8 cellular contexts compared by ENCODE assay signal in genomic region chr15:93028632-93029612, GRCh38.
DNase-seq lines count a peak whose midpoint lies in the region; ATAC-seq and TF ChIP-seq lines count a peak whose summit lies in the region.

No MANE protein-coding gene starts in this region.

- peaks cover 38% of the 10 kb centered on the region for H3K36me3 Mint-ChIP-seq in CD8-positive, alpha-beta T cell
- peaks cover 23 to 37% of the 10 kb centered on the region in 2 donors for H3K36me3 Mint-ChIP-seq in stimulated activated naive B cell treated with anti-CD40 and anti-IgM and Interleukin-4, amounts not matched to agents 10 μg/mL and 1 μg/mL and 100 μg/mL, for 72 hours

- intact Hi-C loops in CD8-positive, alpha-beta T cell (cut with DNase I, micrococcal nuclease) = no loop called here

- H3K4me3 ChIP-seq in CD8-positive, alpha-beta T cell (ENCODE audit: low read depth, low read length) = no peak overlapping the region

- no peaks in the 10 kb centered on the region for H3K27me3 ChIP-seq in CD8-positive, alpha-beta T cell (ENCODE audit: insufficient read depth, low read length)

- no peaks in the 10 kb centered on the region for H3K9me3 Mint-ChIP-seq in CD8-positive, alpha-beta T cell
- no peaks in the 10 kb centered on the region for H3K9me3 Mint-ChIP-seq in stimulated activated naive B cell treated with anti-CD40 and anti-IgM and Interleukin-4, amounts not matched to agents 10 μg/mL and 1 μg/mL and 100 μg/mL, for 72 hours

- ATAC-seq in CD8-positive, alpha-beta T cell = no peak
- no peak for ATAC-seq in stimulated activated naive B cell treated with anti-CD40 and anti-IgM and Interleukin-4, amounts not matched to agents 10 μg/mL and 1 μg/mL and 100 μg/mL, for 72 hours (replicated peaks)
- no peak for ATAC-seq in HG02885 (IDR thresholded peaks at IDR 0.05; ENCODE audit: poor library complexity, unreplicated experiment)

- peaks cover 28% of the 10 kb centered on the region for H3K36me3 ChIP-seq in CD8-positive, alpha-beta T cell (ENCODE audit: insufficient read depth, low read length)

- H3K4me1 Mint-ChIP-seq in CD8-positive, alpha-beta T cell (ENCODE audit: low read depth) = peaks cover 42% of the 10 kb centered on the region
- H3K4me1 Mint-ChIP-seq in stimulated activated naive B cell treated with anti-CD40 and anti-IgM and Interleukin-4, amounts not matched to agents 10 μg/mL and 1 μg/mL and 100 μg/mL, for 72 hours = peaks cover 28 to 46% of the 10 kb centered on the region in 2 donors

- no peaks in the 10 kb centered on the region for H3K27me3 Mint-ChIP-seq in CD8-positive, alpha-beta T cell (ENCODE audit: low read depth)
- no peaks in the 10 kb centered on the region for H3K27me3 Mint-ChIP-seq in stimulated activated naive B cell treated with anti-CD40 and anti-IgM and Interleukin-4, amounts not matched to agents 10 μg/mL and 1 μg/mL and 100 μg/mL, for 72 hours

- POLR2A ChIA-PET in CD8-positive, alpha-beta T cell (lab: Charles Lee) = interaction anchor here (1.1 kb wide), 2 partner anchors 12 to 220 kb away, joined by 3 to 4 read pairs; no protein-coding TSS in a partner anchor

- peak in 1 of 7 experiments; percentile 50 for DNase-seq in CD8-positive, alpha-beta T cell
- DNase-seq in NCI-H226 = peak; percentile 26
- peak in 51 of 61 donors; percentile 20 to 87 (median 61) for DNase-seq in caudate nucleus (lab: John Stamatoyannopoulos, UW)
- DNase-seq in left kidney (ENCODE audit: low read depth, low spot score) = peak; percentile 38
- DNase-seq in stimulated activated naive B cell treated with anti-CD40 and anti-IgM and Interleukin-4, amounts not matched to agents 10 μg/mL and 1 μg/mL and 100 μg/mL, for 72 hours = no peak
- DNase-seq in NCI-H524 treated with DMSO at 0.1 percent for 48 hours (lab: John Stamatoyannopoulos, UW) = no peak
- no peak for DNase-seq in mesenteric fat pad (ENCODE audit: low spot score)

- no peak for TF ChIP-seq CTCF in CD8-positive, alpha-beta T cell (IDR thresholded peaks at IDR 0.05)

- H3K9me3 ChIP-seq in CD8-positive, alpha-beta T cell (ENCODE audit: low read length) = no peaks in the 10 kb centered on the region

- no peak overlapping the region for H3K4me3 Mint-ChIP-seq in CD8-positive, alpha-beta T cell
- H3K4me3 Mint-ChIP-seq in stimulated activated naive B cell treated with anti-CD40 and anti-IgM and Interleukin-4, amounts not matched to agents 10 μg/mL and 1 μg/mL and 100 μg/mL, for 72 hours = no peak overlapping the region

- peaks cover 30% of the 10 kb centered on the region for H3K4me1 ChIP-seq in CD8-positive, alpha-beta T cell (ENCODE audit: insufficient read depth, low read length)

- H3K27ac Mint-ChIP-seq in CD8-positive, alpha-beta T cell = peak overlapping the region; percentile 66
- H3K27ac Mint-ChIP-seq in stimulated activated naive B cell treated with anti-CD40 and anti-IgM and Interleukin-4, amounts not matched to agents 10 μg/mL and 1 μg/mL and 100 μg/mL, for 72 hours = peak overlapping the region; percentile 83

- CTCF ChIA-PET in CD8-positive, alpha-beta T cell (lab: Charles Lee) = interaction anchor here (0.9 to 5.6 kb wide), 16 partner anchors 8 to 1295 kb away, joined by 3 to 59 read pairs (median 4); no protein-coding TSS in a partner anchor

- no peak overlapping the region for H3K27ac ChIP-seq in CD8-positive, alpha-beta T cell (ENCODE audit: low read depth, low read length)
- H3K27ac ChIP-seq in caudate nucleus (ENCODE audit: low read depth, low read length) = peak overlapping the region; percentile 39

Comparison
In these comparisons a context has a peak if more than half of its experiments do, and no peak if none do; other contexts are left out.
1. DNase-seq: peak in NCI-H226 (single experiment), caudate nucleus (51 of 61) and left kidney (single experiment); none in stimulated activated naive B cell treated with anti-CD40 and anti-IgM and Interleukin-4, amounts not matched to agents 10 μg/mL and 1 μg/mL and 100 μg/mL, for 72 hours (single experiment), NCI-H524 treated with DMSO at 0.1 percent for 48 hours (single experiment) and mesenteric fat pad (single experiment).